25 cellular contexts compared by ENCODE assay signal in the genomic region with DNA sequence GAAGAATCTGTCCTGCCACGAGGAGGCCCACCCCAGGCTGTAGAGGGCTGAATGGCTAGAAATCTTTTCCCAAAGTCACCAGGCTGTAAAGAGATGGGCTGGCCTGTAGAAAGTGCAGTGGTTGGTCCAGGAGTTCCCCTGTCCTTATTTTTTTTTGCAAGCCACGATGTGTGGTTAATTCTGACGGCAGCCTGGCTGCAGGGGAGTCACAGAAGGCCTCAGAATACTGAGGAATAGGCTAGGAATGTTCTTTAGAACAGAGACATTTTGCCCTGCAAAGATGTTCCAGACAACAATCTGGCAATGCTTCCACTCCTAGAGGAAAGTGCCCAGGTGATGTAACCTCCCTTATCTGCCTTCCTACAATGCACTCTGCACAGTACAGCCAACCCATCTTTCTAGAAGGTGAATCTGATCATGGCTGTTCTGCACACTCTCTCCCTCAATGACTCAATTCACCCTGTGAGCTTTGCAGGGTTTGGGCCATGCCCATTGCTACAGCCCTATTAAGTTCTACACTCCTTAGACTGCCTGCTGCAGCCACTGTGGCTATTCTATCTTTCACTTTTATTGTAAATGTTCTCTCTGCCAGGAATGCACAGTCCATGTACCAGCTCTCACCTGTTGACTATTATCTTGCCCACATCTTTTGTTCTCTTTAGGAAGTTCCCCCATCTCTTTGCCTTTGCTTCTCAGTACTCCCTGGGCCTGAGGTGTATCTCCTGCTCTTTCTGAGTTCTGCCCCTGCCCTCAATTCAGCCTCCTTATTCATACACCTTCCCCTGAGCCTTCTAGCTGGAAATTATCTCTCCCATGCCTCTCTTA.
"Had no signal": no experiment of that assay in that cellular context is flagged by ENCODE, and none has a peak within 500 bp of the region (broad histone marks: within the 10 kb centered on the region; RNA-seq: fewer than 3 reads in every experiment).

No MANE protein-coding gene starts in this region.

- H3K27me3 Mint-ChIP-seq: activated T-cell treated with anti-CD3 and anti-CD28 coated beads, Interleukin-2, amount 50 U/mL, for 24 hours; central memory CD8-positive, alpha-beta T cell; naive B cell had no signal

- H3K27me3 ChIP-seq: breast epithelium, esophagus squamous epithelium, thyroid gland, upper lobe of right lung had no signal

- H3K4me3 Mint-ChIP-seq: activated T-cell treated with anti-CD3 and anti-CD28 coated beads, Interleukin-2, amount 50 U/mL, for 24 hours; activated T-helper 17 cell treated with anti-CD3 and anti-CD28 coated beads, Interleukin-2, amount 50 U/mL, for 72 hours; central memory CD8-positive, alpha-beta T cell; naive B cell; T-cell; T-helper 2 cell treated with Interferon-gamma antibody and Interleukin-4, amounts not matched to agents 5 μg/mL and 100 μg/mL, for 36 hours had no signal

- H3K27ac ChIP-seq: breast epithelium, coronary artery, esophagus squamous epithelium, lower lobe of right lung, thyroid gland, upper lobe of right lung had no signal

- DNase-seq: activated CD8-positive, alpha-beta memory T cell treated with anti-CD3 and anti-CD28 coated beads for 24 hours; activated CD8-positive, alpha-beta memory T cell treated with anti-CD3 and anti-CD28 coated beads, Interleukin-2, amount 50 U/mL, for 4 hours; activated T-cell treated with anti-CD3 and anti-CD28 coated beads, Interleukin-2, amount 50 U/mL, for 24 hours; amygdala; esophagus squamous epithelium; kidney; lower lobe of right lung; naive B cell; occipital lobe; posterior cingulate gyrus; stimulated activated CD4-positive, alpha-beta T cell treated with anti-CD3 and anti-CD28 coated beads, Interleukin-2, amount 100 ng/mL, for 48 hours; stimulated activated CD8-positive, alpha-beta memory T cell treated with anti-CD3 and anti-CD28 coated beads, Interleukin-4, amount 100 ng/mL, for 48 hours; stimulated activated naive CD4-positive, alpha-beta T cell treated with Interleukin-2 at 50 U/mL for 16 hours; substantia nigra; T-cell; thyroid gland; upper lobe of right lung had no signal

- H3K27ac Mint-ChIP-seq: activated naive CD4-positive, alpha-beta T cell treated with anti-CD3 and anti-CD28 coated beads, Interleukin-2, amount 50 U/mL, for 72 hours; activated T-cell treated with anti-CD3 and anti-CD28 coated beads, Interleukin-2, amount 50 U/mL, for 24 hours; activated T-helper 17 cell treated with anti-CD3 and anti-CD28 coated beads, Interleukin-2, amount 50 U/mL, for 72 hours; T-cell; T-helper 2 cell treated with Interferon-gamma antibody and Interleukin-4, amounts not matched to agents 5 μg/mL and 100 μg/mL, for 36 hours had no signal

- H3K4me3 ChIP-seq: breast epithelium, coronary artery, esophagus squamous epithelium, lower lobe of right lung, thyroid gland, upper lobe of right lung had no signal

- H3K4me1 ChIP-seq: breast epithelium, esophagus squamous epithelium, lower lobe of right lung, thyroid gland, upper lobe of right lung had no signal

- H3K9me3 ChIP-seq: breast epithelium, esophagus squamous epithelium, lower lobe of right lung, thyroid gland, upper lobe of right lung had no signal

- ATAC-seq: activated T-helper 17 cell treated with anti-CD3 and anti-CD28 coated beads, Interleukin-2, amount 50 U/mL, for 72 hours; left lobe of liver; sciatic nerve; T-cell; upper lobe of right lung had no signal

- H3K4me1 Mint-ChIP-seq: activated T-helper 17 cell treated with anti-CD3 and anti-CD28 coated beads, Interleukin-2, amount 50 U/mL, for 72 hours; central memory CD8-positive, alpha-beta T cell had no signal

- H3K36me3 ChIP-seq: breast epithelium, esophagus squamous epithelium, lower lobe of right lung, thyroid gland, upper lobe of right lung had no signal

- H3K9me3 Mint-ChIP-seq: activated T-cell treated with anti-CD3 and anti-CD28 coated beads, Interleukin-2, amount 50 U/mL, for 24 hours; activated T-helper 17 cell treated with anti-CD3 and anti-CD28 coated beads, Interleukin-2, amount 50 U/mL, for 72 hours; central memory CD8-positive, alpha-beta T cell; T-helper 2 cell treated with Interferon-gamma antibody and Interleukin-4, amounts not matched to agents 5 μg/mL and 100 μg/mL, for 36 hours had no signal
